1 cellular context compared by ENCODE assay signal in genomic region chr1:9245661-9246060, GRCh38.
TF ChIP-seq lines count a peak whose summit lies in the region.

No MANE protein-coding gene starts in this region.

TF ChIP-seq in HepG2, 621 proteins besides CTCF, POLR2A, EP300 and RAD21:
- no peak for TF ChIP-seq RELA (CRISPR knock-in tag; IDR thresholded peaks at IDR 0.05)
- no peak for TF ChIP-seq MYPOP (CRISPR knock-in tag; IDR thresholded peaks at IDR 0.05)
- no peak for TF ChIP-seq CEBPZ (IDR thresholded peaks at IDR 0.05; ENCODE audit: low read length)
